ENCODE assay signal across 1 cellular context in the genomic region with DNA sequence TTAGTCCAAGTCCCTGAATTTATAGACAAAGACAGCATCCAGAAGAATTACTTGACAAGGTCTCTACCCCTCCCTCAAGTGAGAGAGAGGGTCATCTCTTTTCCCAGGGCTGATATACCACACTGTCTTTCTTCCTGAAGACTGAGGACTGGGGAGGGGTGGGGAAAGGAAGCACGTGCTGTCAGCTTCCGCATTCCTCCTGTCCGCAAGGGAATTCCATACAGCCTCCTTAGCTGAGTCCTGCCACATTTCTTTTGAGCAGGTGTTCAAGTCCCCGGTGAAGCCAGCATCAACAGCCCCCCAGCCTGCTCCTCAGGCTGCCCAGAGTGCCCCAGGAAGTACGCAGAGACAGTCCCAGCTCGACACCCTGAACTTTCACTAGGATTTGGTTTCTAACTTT.
TF ChIP-seq lines count a peak whose summit lies in the region.

No MANE protein-coding gene starts in this region.

TF ChIP-seq in K562, 482 proteins besides CTCF, POLR2A, EP300 and RAD21:
- TF ChIP-seq L3MBTL2 (IDR thresholded peaks at IDR 0.05) (0 out of 2 replicates have a peak, but pooled peaks have one; percentile 17), STAG1 (CRISPR knock-in tag; IDR thresholded peaks at IDR 0.05; ENCODE audit: borderline replicate concordance) (no peak)
- TF ChIP-seq, protein P1, sequence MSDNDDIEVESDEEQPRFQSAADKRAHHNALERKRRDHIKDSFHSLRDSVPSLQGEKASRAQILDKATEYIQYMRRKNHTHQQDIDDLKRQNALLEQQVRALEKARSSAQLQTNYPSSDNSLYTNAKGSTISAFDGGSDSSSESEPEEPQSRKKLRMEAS (CRISPR knock-in tag; IDR thresholded peaks at IDR 0.05) = 0 out of 2 replicates have a peak, but pooled peaks have one; percentile 21
